In genomic region chr2:149050188-149050587, GRCh38 we compare ENCODE assay signal across 15 cellular contexts.
DNase-seq lines count a peak whose midpoint lies in the region; ATAC-seq, FAIRE-seq and TF ChIP-seq lines count a peak whose summit lies in the region.
"Had no signal": no experiment of that assay in that cellular context is flagged by ENCODE, and none has a peak within 500 bp of the region (broad histone marks: within the 10 kb centered on the region; RNA-seq: fewer than 3 reads in every experiment).

No MANE protein-coding gene starts in this region.

- FAIRE-seq in GM18507 (lab: Jason Lieb, UNC), result peak; percentile 50
- FAIRE-seq: D721Med had no signal

- no peak overlapping the region for H3K27ac ChIP-seq in coronary artery
- H3K27ac ChIP-seq: upper lobe of left lung had no signal

- ATAC-seq in GM21526 (IDR thresholded peaks at IDR 0.05; ENCODE audit: low FRiP score, unreplicated experiment) (peak; percentile 97), HG03439 (IDR thresholded peaks at IDR 0.05; ENCODE audit: unreplicated experiment) (peak; percentile 92)
- ATAC-seq: activated CD8-positive, alpha-beta T cell treated with anti-CD3 and anti-CD28 coated beads for 36 hours; naive thymus-derived CD4-positive, alpha-beta T cell had no signal

- H3K4me3 ChIP-seq in coronary artery, result no peak overlapping the region
- H3K4me3 ChIP-seq: upper lobe of left lung had no signal

- no peak for DNase-seq in GM18507 (ENCODE audit: extremely low spot score, insufficient read length, low read depth)
- DNase-seq in iris pigment epithelial cell (ENCODE audit: low read depth), result peak; percentile 68
- no peak for DNase-seq in coronary artery (ENCODE audit: low spot score)
- no peak for DNase-seq in stimulated activated naive CD4-positive, alpha-beta T cell treated with Interleukin-2 at 50 U/mL for 16 hours (lab: John Stamatoyannopoulos, UW)
- DNase-seq in amniotic stem cell (lab: John Stamatoyannopoulos, UW), result no peak
- no peak for DNase-seq in NCI-H1092 (lab: John Stamatoyannopoulos, UW)
- DNase-seq: activated CD8-positive, alpha-beta T cell treated with anti-CD3 and anti-CD28 coated beads for 36 hours; H9; hippocampal formation; naive thymus-derived CD4-positive, alpha-beta T cell; stimulated activated CD4-positive, alpha-beta T cell treated with anti-CD3 and anti-CD28 coated beads, Interleukin-4, amount 100 ng/mL, for 1 hour; upper lobe of left lung had no signal

- TF ChIP-seq CTCF in coronary artery (IDR thresholded peaks at IDR 0.05), result no peak
